In genomic region chr7:76165973-76166403, GRCh38 we compare ENCODE assay signal across 8 cellular contexts. TPM values are rescaled to one million over a fixed set of nuclear protein-coding genes. Genes with fewer than 3 reads are reported as not detected.
A peak's percentile ranks its signal among the peaks of the same experiment; 100 is the strongest.
DNase-seq lines count a peak whose midpoint lies in the region; ATAC-seq and TF ChIP-seq lines count a peak whose summit lies in the region.

No MANE protein-coding gene starts in this region.

- peak overlapping the region; percentile 10 for H3K9ac ChIP-seq in endocrine pancreas (ENCODE audit: control insufficient read depth, insufficient read depth, low read length)

- CTCF ChIA-PET in CD4-positive, alpha-beta T cell (lab: Charles Lee): interaction anchor here (1.4 to 3.4 kb wide), 2 partner anchors 13 to 148 kb away, joined by 4 to 10 read pairs; no protein-coding TSS in a partner anchor

- peak overlapping the region; percentile 93 for H3K4me3 Mint-ChIP-seq in CD4-positive, alpha-beta T cell

- no peak for TF ChIP-seq POLR2A in NB4 (IDR thresholded peaks at IDR 0.05; ENCODE audit: extremely low read depth, insufficient read length)

- POLR2A ChIA-PET in CD4-positive, alpha-beta T cell (lab: Charles Lee): interaction anchor here (0.6 to 2.3 kb wide), 15 partner anchors 12 to 1959 kb away, joined by 3 to 15 read pairs (median 4); partner anchors contain the start of genes MDH2, RHBDD2, STYXL1 and YWHAG

- H3K27me3 ChIP-seq in CD4-positive, alpha-beta T cell (ENCODE audit: control insufficient read depth, insufficient read depth, low read length): no peaks in the 10 kb centered on the region
- no peaks in the 10 kb centered on the region for H3K27me3 ChIP-seq in endocrine pancreas (ENCODE audit: control insufficient read depth, insufficient read depth, low read length)
- H3K27me3 ChIP-seq in neutrophil: no peaks in the 10 kb centered on the region

- no peaks in the 10 kb centered on the region for H3K27me3 Mint-ChIP-seq in CD4-positive, alpha-beta T cell

- ATAC-seq in CD4-positive, alpha-beta T cell (ENCODE audit: poor library complexity): no peak
- no peak for ATAC-seq in HG03565 (IDR thresholded peaks at IDR 0.05; ENCODE audit: unreplicated experiment)
- ATAC-seq in HG03521 (IDR thresholded peaks at IDR 0.05; ENCODE audit: unreplicated experiment): no peak
- ATAC-seq in HG02759 (IDR thresholded peaks at IDR 0.05; ENCODE audit: unreplicated experiment): no peak

- H3K4me1 ChIP-seq in endocrine pancreas (ENCODE audit: control insufficient read depth, insufficient read depth, low read length) (no peaks in the 10 kb centered on the region), neutrophil (ENCODE audit: control insufficient read depth in 1 of 2, insufficient read depth in 1 of 2, low read depth in 1 of 2, low read length in 1 of 2) (peaks cover 4 to 11% of the 10 kb centered on the region in 2 experiments)

- H3K27ac ChIP-seq in CD4-positive, alpha-beta T cell (ENCODE audit: low read depth, low read length): peak overlapping the region; percentile 75
- H3K27ac ChIP-seq in neutrophil: peak overlapping the region; percentile 92

- H3K36me3 ChIP-seq in endocrine pancreas (ENCODE audit: control insufficient read depth, insufficient read depth, low read length) (no peaks in the 10 kb centered on the region), neutrophil (no peaks in the 10 kb centered on the region)

- H3K9me3 ChIP-seq in CD4-positive, alpha-beta T cell (ENCODE audit: control insufficient read depth, low read length): no peaks in the 10 kb centered on the region
- H3K9me3 ChIP-seq in endocrine pancreas (ENCODE audit: control insufficient read depth, low read length) (no peaks in the 10 kb centered on the region), neutrophil (no peaks in the 10 kb centered on the region)

- no peak for TF ChIP-seq CTCF in CD4-positive, alpha-beta T cell (IDR thresholded peaks at IDR 0.05)
- TF ChIP-seq CTCF in NB4 (IDR thresholded peaks at IDR 0.05; ENCODE audit: low read depth, low read length) (no peak), neutrophil (IDR thresholded peaks at IDR 0.05) (no peak)

- no peaks in the 10 kb centered on the region for H3K9me3 Mint-ChIP-seq in CD4-positive, alpha-beta T cell

- no peak for DNase-seq in CD4-positive, alpha-beta T cell
- no peak for DNase-seq in NB4 (ENCODE audit: low read depth)
- no peak for DNase-seq in islet precursor cell

- H3K36me3 Mint-ChIP-seq in CD4-positive, alpha-beta T cell (ENCODE audit: low read depth): peaks cover 5% of the 10 kb centered on the region

- H3K4me3 ChIP-seq in NB4 (ENCODE audit: low read depth, low read length) (peak overlapping the region; percentile 91), endocrine pancreas (ENCODE audit: control insufficient read depth, insufficient read depth, low read length) (no peak overlapping the region), neutrophil (ENCODE audit: low read depth in 1 of 2, low read length in 1 of 2) (peak overlapping the region; percentile 67 to 80)

- intact Hi-C loops in CD4-positive, alpha-beta T cell (cut with DNase I, micrococcal nuclease): loop anchor here in 1 of 2 experiments (2.0 kb wide), 1 partner anchor 119 kb away; the partner anchor contains the start of gene STYXL1

- peaks cover 12% of the 10 kb centered on the region for H3K4me1 Mint-ChIP-seq in CD4-positive, alpha-beta T cell (ENCODE audit: low read depth)

- peak overlapping the region; percentile 99 for H3K27ac Mint-ChIP-seq in CD4-positive, alpha-beta T cell

RNA-seq across cellular contexts. Expression of gene SRRM3, which starts 35.7 kb away (rescaled TPM):
- not detected for total RNA-seq in CD4-positive, alpha-beta T cell
